26 cellular contexts compared by ENCODE assay signal in genomic region chr4:6335040-6335590, GRCh38.
A peak's percentile ranks its signal among the peaks of the same experiment; 100 is the strongest.
DNase-seq lines count a peak whose midpoint lies in the region; ATAC-seq and TF ChIP-seq lines count a peak whose summit lies in the region.
"Had no signal": no experiment of that assay in that cellular context is flagged by ENCODE, and none has a peak within 500 bp of the region (broad histone marks: within the 10 kb centered on the region; RNA-seq: fewer than 3 reads in every experiment).

No MANE protein-coding gene starts in this region.

- H3K4ac ChIP-seq in mesendoderm (ENCODE audit: low read depth, low read length) = no peak overlapping the region

- H3K4me2 ChIP-seq in GM23338 = no peak overlapping the region
- no peak overlapping the region for H3K4me2 ChIP-seq in mesendoderm (ENCODE audit: low read length)
- H3K4me2 ChIP-seq: SK-N-SH had no signal

- no peaks in the 10 kb centered on the region for H3K79me1 ChIP-seq in mesendoderm (ENCODE audit: low read length)

- no peaks in the 10 kb centered on the region for H3K9me2 ChIP-seq in GM23338 (ENCODE audit: insufficient read depth)
- H3K9me2 ChIP-seq: SK-N-SH had no signal

- no peaks in the 10 kb centered on the region for H3F3A ChIP-seq in GM23338 (replicated peaks; ENCODE audit: low read depth)

- H3K4me3 ChIP-seq in BE2C (ENCODE audit: low read depth, low read length) (no peak overlapping the region), GM23338 (no peak overlapping the region), mesendoderm (ENCODE audit: low read length) (no peak overlapping the region), SJCRH30 (no peak overlapping the region)
- no peak overlapping the region for H3K4me3 ChIP-seq in CD4-positive, alpha-beta memory T cell (ENCODE audit: low read length in 2 of 2)
- H3K4me3 ChIP-seq: adrenal gland, gastrocnemius medialis, lung, tibial artery had no signal

- no peak overlapping the region for H3K18ac ChIP-seq in mesendoderm (ENCODE audit: low read length)

- peaks cover 22% of the 10 kb centered on the region for H3K4me1 Mint-ChIP-seq in GM23338
- H3K4me1 Mint-ChIP-seq in WTC11 = peaks cover 20% of the 10 kb centered on the region
- peaks cover 18 to 30% (median 23%) of the 10 kb centered on the region in 4 donors for H3K4me1 Mint-ChIP-seq in CD4-positive, alpha-beta memory T cell

- WGBS in mesendoderm (ENCODE audit: extremely low coverage, insufficient coverage, low lambda C conversion rate) = no CpG with 5 or more reads among the region's 12 CpGs

- peaks cover 13% of the 10 kb centered on the region; the same call in 2 of the 3 replicates for H3K36me3 Mint-ChIP-seq in GM23338 (ENCODE audit: low read depth)
- H3K36me3 Mint-ChIP-seq in WTC11 = peaks cover 2% of the 10 kb centered on the region
- H3K36me3 Mint-ChIP-seq in CD4-positive, alpha-beta memory T cell = no peaks in the 10 kb centered on the region
- H3K36me3 Mint-ChIP-seq: activated CD4-positive, alpha-beta memory T cell treated with anti-CD3 and anti-CD28 coated beads for 36 hours; activated naive CD4-positive, alpha-beta T cell treated with anti-CD3 and anti-CD28 coated beads, Interleukin-2, amount 10 ng/mL, durations not matched to agents 7 days and 5 days had no signal

- no peak; the same call in 2 of the 3 replicates for ATAC-seq in GM23338
- no peak for ATAC-seq in WTC11
- ATAC-seq in HG03095 (IDR thresholded peaks at IDR 0.05; ENCODE audit: unreplicated experiment) = no peak
- ATAC-seq: gastrocnemius medialis; left cardiac atrium; naive thymus-derived CD8-positive, alpha-beta T cell had no signal

- H3K79me2 ChIP-seq in GM23338 (replicated peaks; ENCODE audit: insufficient read depth) = no peaks in the 10 kb centered on the region
- no peaks in the 10 kb centered on the region for H3K79me2 ChIP-seq in mesendoderm (ENCODE audit: control insufficient read depth, insufficient read depth, low read length)

- no peaks in the 10 kb centered on the region for H3K4me1 ChIP-seq in BE2C
- H3K4me1 ChIP-seq in GM23338 (ENCODE audit: insufficient read depth) = peaks cover 12% of the 10 kb centered on the region; the same call in 1 of the 2 replicates
- no peaks in the 10 kb centered on the region for H3K4me1 ChIP-seq in mesendoderm (ENCODE audit: control insufficient read depth, low read depth, low read length)
- H3K4me1 ChIP-seq in CD4-positive, alpha-beta memory T cell (ENCODE audit: insufficient read depth, low read length) = peaks cover 22% of the 10 kb centered on the region
- H3K4me1 ChIP-seq in SJCRH30 = no peaks in the 10 kb centered on the region
- H3K4me1 ChIP-seq: adrenal gland, gastrocnemius medialis, tibial artery had no signal

- H3K27ac Mint-ChIP-seq in GM23338 = no peak overlapping the region
- H3K27ac Mint-ChIP-seq in WTC11 = no peak overlapping the region
- no peak overlapping the region for H3K27ac Mint-ChIP-seq in CD4-positive, alpha-beta memory T cell
- H3K27ac Mint-ChIP-seq: activated CD4-positive, alpha-beta memory T cell treated with anti-CD3 and anti-CD28 coated beads for 36 hours; activated naive CD4-positive, alpha-beta T cell treated with anti-CD3 and anti-CD28 coated beads, Interleukin-2, amount 10 ng/mL, durations not matched to agents 7 days and 5 days had no signal

- H3K4me3 Mint-ChIP-seq in GM23338 (no peak overlapping the region), WTC11 (no peak overlapping the region)
- H3K4me3 Mint-ChIP-seq in CD4-positive, alpha-beta memory T cell = peak overlapping the region in 1 of 8 donors; percentile 18
- H3K4me3 Mint-ChIP-seq: activated CD4-positive, alpha-beta memory T cell treated with anti-CD3 and anti-CD28 coated beads for 36 hours; activated naive CD4-positive, alpha-beta T cell treated with anti-CD3 and anti-CD28 coated beads, Interleukin-2, amount 10 ng/mL, durations not matched to agents 7 days and 5 days; brain; naive thymus-derived CD8-positive, alpha-beta T cell had no signal

- H3K27ac ChIP-seq in GM23338 (ENCODE audit: low read depth) (no peak overlapping the region), mesendoderm (ENCODE audit: low read depth, low read length) (no peak overlapping the region), SJCRH30 (no peak overlapping the region)
- H3K27ac ChIP-seq in CD4-positive, alpha-beta memory T cell (ENCODE audit: low read depth, low read length) = no peak overlapping the region
- H3K27ac ChIP-seq: adrenal gland, gastrocnemius medialis, tibial artery had no signal

- H2AFZ ChIP-seq in GM23338 = no peak overlapping the region

- H3K27me3 ChIP-seq in BE2C (no peaks in the 10 kb centered on the region), GM23338 (ENCODE audit: insufficient read depth) (no peaks in the 10 kb centered on the region), mesendoderm (ENCODE audit: insufficient read depth, low read length, poor library complexity) (no peaks in the 10 kb centered on the region), SJCRH30 (peaks cover 3% of the 10 kb centered on the region)
- H3K27me3 ChIP-seq in CD4-positive, alpha-beta memory T cell (ENCODE audit: insufficient read depth, low read length) = no peaks in the 10 kb centered on the region

- H3K27me3 Mint-ChIP-seq in GM23338 (ENCODE audit: insufficient read depth, low read depth, poor library complexity) (peaks cover 18% of the 10 kb centered on the region), WTC11 (ENCODE audit: low read depth) (no peaks in the 10 kb centered on the region; the same call in 1 of the 2 replicates)
- H3K27me3 Mint-ChIP-seq in CD4-positive, alpha-beta memory T cell = peaks cover 7 to 14% of the 10 kb centered on the region in 2 donors

- no peak overlapping the region for H3K56ac ChIP-seq in mesendoderm (ENCODE audit: low read length)

- TF ChIP-seq CTCF in BE2C (IDR thresholded peaks at IDR 0.05; ENCODE audit: low read depth, low read length) (peak; percentile 19; the same call in 1 of the 2 replicates), GM23338 (conservative IDR thresholded peaks at IDR 0.05; ENCODE audit: low read depth in 2 of 2) (peak; percentile 63 to 64), WTC11 (IDR thresholded peaks at IDR 0.05) (0 out of 2 replicates have a peak, but pooled peaks have one; percentile 25)

- no peak overlapping the region for H4K8ac ChIP-seq in mesendoderm (ENCODE audit: low read depth, low read length)

- H2BK15ac ChIP-seq in mesendoderm (replicated peaks; ENCODE audit: low read depth) = no peak overlapping the region

- no peak overlapping the region for H4K5ac ChIP-seq in mesendoderm (ENCODE audit: low read length)

- H3K9me3 ChIP-seq in BE2C = no peaks in the 10 kb centered on the region
- H3K9me3 ChIP-seq in CD4-positive, alpha-beta memory T cell (ENCODE audit: control insufficient read depth in 1 of 2, low read length in 2 of 2) = no peaks in the 10 kb centered on the region
- H3K9me3 ChIP-seq in SJCRH30 (replicated peaks) = peaks cover 2% of the 10 kb centered on the region; the same call in 1 of the 2 replicates
- H3K9me3 ChIP-seq: adrenal gland, gastrocnemius medialis, SK-N-SH had no signal

- no peak overlapping the region for H3K23ac ChIP-seq in mesendoderm (ENCODE audit: low read length)

- H3K9ac ChIP-seq in mesendoderm (ENCODE audit: low read length) = no peak overlapping the region
- H3K9ac ChIP-seq: SK-N-SH had no signal

- H2BK5ac ChIP-seq in mesendoderm (ENCODE audit: low read length) = no peak overlapping the region

- no peak overlapping the region for H2BK120ac ChIP-seq in mesendoderm (ENCODE audit: low read depth, low read length)

- CTCF ChIA-PET in WTC11 (lab: Charles Lee) = interaction anchor here (1.9 to 15.7 kb wide), 2 partner anchors 53 to 75 kb away, joined by 5 to 713 read pairs; partner anchors contain the start of gene WFS1
- CTCF ChIA-PET in CD4-positive, alpha-beta memory T cell (lab: Charles Lee; ENCODE audit: partially characterized antibody) = interaction anchor here (1.3 to 16.0 kb wide), 3 partner anchors 10 to 211 kb away, joined by 3 to 374 read pairs (median 6); no protein-coding TSS in a partner anchor

- POLR2A ChIA-PET in WTC11 (lab: Charles Lee) = no interaction called here
- POLR2A ChIA-PET in CD4-positive, alpha-beta memory T cell (lab: Charles Lee; ENCODE audit: partially characterized antibody) = no interaction called here

- intact Hi-C loops in CD4-positive, alpha-beta memory T cell (cut with micrococcal nuclease) = no loop called here

- no peaks in the 10 kb centered on the region for H3K36me3 ChIP-seq in BE2C
- no peaks in the 10 kb centered on the region for H3K36me3 ChIP-seq in GM23338 (ENCODE audit: insufficient read depth)
- H3K36me3 ChIP-seq in mesendoderm (ENCODE audit: control insufficient read depth, insufficient read depth, low read length) = no peaks in the 10 kb centered on the region
- H3K36me3 ChIP-seq in CD4-positive, alpha-beta memory T cell (ENCODE audit: insufficient read depth, low read length) = no peaks in the 10 kb centered on the region
- H3K36me3 ChIP-seq in SJCRH30 = no peaks in the 10 kb centered on the region
- H3K36me3 ChIP-seq: adrenal gland, gastrocnemius medialis, tibial artery had no signal

- no peaks in the 10 kb centered on the region for H4K20me1 ChIP-seq in GM23338 (replicated peaks; ENCODE audit: insufficient read depth)

- DNase-seq in BE2C (no peak), GM23338 (ENCODE audit: low spot score) (peak; percentile 60), WTC11 (ENCODE audit: low spot score) (no peak), mesendoderm (peak; percentile 27), ecto neural progenitor cell (ENCODE audit: low spot score) (no peak), SJCRH30 (no peak)
- no peak for DNase-seq in CD4-positive, alpha-beta memory T cell
- DNase-seq: ACHN; activated CD4-positive, alpha-beta memory T cell treated with anti-CD3 and anti-CD28 coated beads for 36 hours; activated CD8-positive, alpha-beta memory T cell treated with anti-CD3 and anti-CD28 coated beads, Interleukin-2, amount 50 U/mL, for 4 hours; activated naive CD4-positive, alpha-beta T cell treated with anti-CD3 and anti-CD28 coated beads, Interleukin-2, amount 10 ng/mL, durations not matched to agents 7 days and 5 days; adrenal gland; cerebellar nuclear complex; DMS79 treated with DMSO at 0.1 percent for 48 hours; gastrocnemius medialis; GDM1; Kasumi-1; left cardiac atrium; NCI-H446 treated with DMSO at 0.1 percent for 48 hours; SK-N-SH; stimulated activated CD4-positive, alpha-beta T cell treated with anti-CD3 and anti-CD28 coated beads, Interleukin-4, amount 100 ng/mL, for 24 hours; tibial artery had no signal

- no peak overlapping the region for H2AK5ac ChIP-seq in mesendoderm (ENCODE audit: low read length)

- H3K9me3 Mint-ChIP-seq in GM23338 = peaks cover 26% of the 10 kb centered on the region; the same call in 2 of the 3 replicates
- peaks cover 26% of the 10 kb centered on the region for H3K9me3 Mint-ChIP-seq in WTC11
- H3K9me3 Mint-ChIP-seq in CD4-positive, alpha-beta memory T cell = peaks cover 0 to 3% (median 0%) of the 10 kb centered on the region in 8 donors
- H3K9me3 Mint-ChIP-seq: activated CD4-positive, alpha-beta memory T cell treated with anti-CD3 and anti-CD28 coated beads for 36 hours had no signal

TF ChIP-seq in GM23338, 12 proteins besides CTCF, POLR2A, EP300 and RAD21 (continues in another document):
- TF ChIP-seq JUNB (IDR thresholded peaks at IDR 0.05; ENCODE audit: unreplicated experiment) = no peak

Comparison
In these comparisons a context has a peak if more than half of its experiments do, and no peak if none do; other contexts are left out.
1. DNase-seq: peak in GM23338 (single experiment) and mesendoderm (single experiment); none in BE2C (single experiment), WTC11 (single experiment), CD4-positive, alpha-beta memory T cell (0 of 5), ecto neural progenitor cell (single experiment) and SJCRH30 (0 of 2).
2. Peak in every context shown above with its lines, with median percentiles within 50 percentile points of each other: CTCF ChIP-seq.